11 cellular contexts compared by ENCODE assay signal in genomic region chr20:13625241-13625981, GRCh38.
"Had no signal": no experiment of that assay in that cellular context is flagged by ENCODE, and none has a peak within 500 bp of the region (broad histone marks: within the 10 kb centered on the region; RNA-seq: fewer than 3 reads in every experiment).

No MANE protein-coding gene starts in this region.

- ATAC-seq: activated T-helper 17 cell treated with anti-CD3 and anti-CD28 coated beads, Interleukin-2, amount 50 U/mL, for 72 hours; stimulated activated naive CD8-positive, alpha-beta T cell treated with anti-CD3 and anti-CD28 coated beads, Interleukin-15, amount 100 ng/mL, for 72 hours had no signal

- DNase-seq: activated B cell treated with CpG ODN at 0.5 μM for 24 hours; activated CD4-positive, alpha-beta T cell treated with anti-CD3 and anti-CD28 coated beads, Interleukin-2, amount 50 U/mL, for 1 hour; activated naive CD4-positive, alpha-beta T cell treated with anti-CD3 and anti-CD28 coated beads, Interleukin-2, amount 10 ng/mL, durations not matched to agents 7 days and 5 days; activated T-cell treated with anti-CD3 and anti-CD28 coated beads for 4 hours; effector memory CD4-positive, alpha-beta T cell; hippocampal formation; mammary epithelial cell; stimulated activated CD4-positive, alpha-beta T cell treated with anti-CD3 and anti-CD28 coated beads, Interleukin-15, amount 100 ng/mL, for 24 hours; stimulated activated CD4-positive, alpha-beta T cell treated with anti-CD3 and anti-CD28 coated beads, Interleukin-4, amount 100 ng/mL, for 4 hours; stimulated activated naive CD8-positive, alpha-beta T cell treated with anti-CD3 and anti-CD28 coated beads, Interleukin-15, amount 100 ng/mL, for 72 hours had no signal
